ENCODE assay signal across 8 cellular contexts in genomic region chr15:60004019-60004845, GRCh38. TPM values are rescaled to one million over a fixed set of nuclear protein-coding genes. Genes with fewer than 3 reads are reported as not detected.
DNase-seq lines count a peak whose midpoint lies in the region; ATAC-seq and TF ChIP-seq lines count a peak whose summit lies in the region.

Gene FOXB1 (plus strand): TSS chr15:60004311. CDS start chr15:60004964, 653 bp downstream.

- no peaks in the 10 kb centered on the region for H3K36me3 Mint-ChIP-seq in CD8-positive, alpha-beta T cell
- H3K36me3 Mint-ChIP-seq in natural killer cell: no peaks in the 10 kb centered on the region

- peaks cover 90% of the 10 kb centered on the region for H3K27me3 Mint-ChIP-seq in CD8-positive, alpha-beta T cell (ENCODE audit: low read depth)
- H3K27me3 Mint-ChIP-seq in natural killer cell (ENCODE audit: low read depth in 2 of 2): peaks cover 76 to 85% of the 10 kb centered on the region in 2 donors

- peak in 1 of 7 experiments; percentile 51 for DNase-seq in CD8-positive, alpha-beta T cell
- DNase-seq in astrocyte of the cerebellum (ENCODE audit: low read depth) (no peak), natural killer cell (no peak), SKM-1 (lab: John Stamatoyannopoulos, UW; ENCODE audit: unreplicated experiment) (no peak), uterus (no peak)

- CTCF ChIA-PET in CD8-positive, alpha-beta T cell (lab: Charles Lee): interaction anchor here (0.7 to 1.5 kb wide), 6 partner anchors 8 to 279 kb away, joined by 3 read pairs; no protein-coding TSS in a partner anchor

- TF ChIP-seq POLR2A in uterus (IDR thresholded peaks at IDR 0.05): no peak

- H3K4me1 ChIP-seq in CD8-positive, alpha-beta T cell (ENCODE audit: insufficient read depth, low read length): peaks cover 36% of the 10 kb centered on the region
- H3K4me1 ChIP-seq in uterus: peaks cover 0 to 21% of the 10 kb centered on the region in 2 donors

- peaks cover 82% of the 10 kb centered on the region for H3K27me3 ChIP-seq in CD8-positive, alpha-beta T cell (ENCODE audit: insufficient read depth, low read length)
- H3K27me3 ChIP-seq in uterus: peaks cover 16 to 100% of the 10 kb centered on the region in 2 donors

- H3K4me3 ChIP-seq in CD8-positive, alpha-beta T cell (ENCODE audit: low read depth, low read length): peak within 1 kb of the TSS; percentile 48
- H3K4me3 ChIP-seq in astrocyte of the cerebellum (ENCODE audit: low read depth, low read length) (peak within 1 kb of the TSS; percentile 28), uterus (peak within 1 kb of the TSS in 1 of 2 donors; percentile 12)

- ATAC-seq in CD8-positive, alpha-beta T cell: no peak
- ATAC-seq in natural killer cell (peak in 2 of 3 donors; percentile 19 to 37), GM19328 (IDR thresholded peaks at IDR 0.05; ENCODE audit: unreplicated experiment) (no peak), GM18861 (IDR thresholded peaks at IDR 0.05; ENCODE audit: unreplicated experiment) (no peak)

- in situ Hi-C loops in astrocyte of the cerebellum (cut with HindIII; ENCODE audit: low sequenced_read_pairs): no loop called here

- no peak for TF ChIP-seq CTCF in CD8-positive, alpha-beta T cell (IDR thresholded peaks at IDR 0.05)
- TF ChIP-seq CTCF in astrocyte of the cerebellum (IDR thresholded peaks at IDR 0.05; ENCODE audit: low read depth, low read length, missing control alignments): peak; percentile 8
- TF ChIP-seq CTCF in natural killer cell (IDR thresholded peaks at IDR 0.05): no peak
- no peak for TF ChIP-seq CTCF in uterus (IDR thresholded peaks at IDR 0.05)

- H3K4me1 Mint-ChIP-seq in CD8-positive, alpha-beta T cell (ENCODE audit: low read depth): peaks cover 37% of the 10 kb centered on the region
- H3K4me1 Mint-ChIP-seq in natural killer cell: peaks cover 24 to 46% of the 10 kb centered on the region in 2 donors

- H3K4me3 Mint-ChIP-seq in CD8-positive, alpha-beta T cell: peak within 1 kb of the TSS; percentile 83
- peak within 1 kb of the TSS; percentile 96 for H3K4me3 Mint-ChIP-seq in natural killer cell

- intact Hi-C loops in CD8-positive, alpha-beta T cell (cut with DNase I, micrococcal nuclease): loop anchor here (10.0 kb wide), 2 partner anchors 121 to 319 kb away; partner anchors contain the start of gene BNIP2 (in 1 of the 2)
- intact Hi-C loops in natural killer cell (cut with micrococcal nuclease): no loop called here
- intact Hi-C loops in uterus (cut with DNase I; ENCODE audit: low total_unique reads): no loop called here

- H3K36me3 ChIP-seq in CD8-positive, alpha-beta T cell (ENCODE audit: insufficient read depth, low read length): no peaks in the 10 kb centered on the region
- H3K36me3 ChIP-seq in KOPT-K1 (ENCODE audit: insufficient read depth, low read length) (no peaks in the 10 kb centered on the region), uterus (no peaks in the 10 kb centered on the region)

- H3K9me3 ChIP-seq in CD8-positive, alpha-beta T cell (ENCODE audit: low read length): no peaks in the 10 kb centered on the region
- H3K9me3 ChIP-seq in KOPT-K1 (ENCODE audit: insufficient read depth, low read length, poor library complexity, severe bottlenecking) (no peaks in the 10 kb centered on the region), uterus (no peaks in the 10 kb centered on the region)

- peaks cover 13% of the 10 kb centered on the region for H3K9me3 Mint-ChIP-seq in CD8-positive, alpha-beta T cell
- H3K9me3 Mint-ChIP-seq in natural killer cell: no peaks in the 10 kb centered on the region

- no peak within 1 kb of the TSS for H3K27ac ChIP-seq in CD8-positive, alpha-beta T cell (ENCODE audit: low read depth, low read length)
- H3K27ac ChIP-seq in KOPT-K1 (ENCODE audit: low read depth, low read length, poor library complexity, severe bottlenecking): peak within 1 kb of the TSS; percentile 66
- no peak within 1 kb of the TSS for H3K27ac ChIP-seq in uterus

- H3K27ac Mint-ChIP-seq in CD8-positive, alpha-beta T cell: peak within 1 kb of the TSS; percentile 32
- H3K27ac Mint-ChIP-seq in natural killer cell: peak within 1 kb of the TSS; percentile 7 to 93

- POLR2A ChIA-PET in CD8-positive, alpha-beta T cell (lab: Charles Lee): interaction anchor here (0.7 to 1.4 kb wide), 6 partner anchors 9 to 314 kb away, joined by 3 to 6 read pairs (median 4); no protein-coding TSS in a partner anchor

RNA-seq across cellular contexts. Expression of gene FOXB1, which starts in this region (rescaled TPM):
- not detected for total RNA-seq in CD8-positive, alpha-beta T cell
- total RNA-seq in natural killer cell (not detected), uterus (not detected)

Comparison
In these comparisons a context has a peak if more than half of its experiments do, and no peak if none do; other contexts are left out.
1. Peak in ATAC-seq in natural killer cell; RNA of the gene not detected or under 1 TPM.
2. intact Hi-C loops: an anchor here in CD8-positive, alpha-beta T cell (10.0 kb wide); none called in natural killer cell and uterus.